Comparison of ENCODE assay signal across 1 cellular context in the genomic region with DNA sequence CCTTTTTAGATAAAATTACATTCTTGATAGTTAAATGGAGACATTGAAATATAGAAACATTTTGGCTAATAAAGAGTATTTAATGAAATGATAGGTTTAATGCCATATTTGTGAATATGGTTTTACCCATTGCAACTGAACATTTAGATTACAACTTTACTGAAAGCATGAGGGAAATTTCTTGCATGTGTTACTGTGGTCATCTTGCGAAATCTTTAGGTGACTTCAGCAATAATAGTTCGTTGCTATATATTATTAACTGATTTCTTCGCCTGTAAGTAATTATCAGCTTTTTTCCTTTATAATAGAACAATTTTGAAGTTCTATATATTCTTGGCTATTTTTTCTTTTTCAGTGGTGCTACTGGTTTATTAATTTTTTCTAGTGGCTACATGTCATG.
TF ChIP-seq lines count a peak whose summit lies in the region.

No MANE protein-coding gene starts in this region.

TF ChIP-seq in HepG2, 621 proteins besides CTCF, POLR2A, EP300 and RAD21 (continued from another document):
- TF ChIP-seq, protein P1, sequence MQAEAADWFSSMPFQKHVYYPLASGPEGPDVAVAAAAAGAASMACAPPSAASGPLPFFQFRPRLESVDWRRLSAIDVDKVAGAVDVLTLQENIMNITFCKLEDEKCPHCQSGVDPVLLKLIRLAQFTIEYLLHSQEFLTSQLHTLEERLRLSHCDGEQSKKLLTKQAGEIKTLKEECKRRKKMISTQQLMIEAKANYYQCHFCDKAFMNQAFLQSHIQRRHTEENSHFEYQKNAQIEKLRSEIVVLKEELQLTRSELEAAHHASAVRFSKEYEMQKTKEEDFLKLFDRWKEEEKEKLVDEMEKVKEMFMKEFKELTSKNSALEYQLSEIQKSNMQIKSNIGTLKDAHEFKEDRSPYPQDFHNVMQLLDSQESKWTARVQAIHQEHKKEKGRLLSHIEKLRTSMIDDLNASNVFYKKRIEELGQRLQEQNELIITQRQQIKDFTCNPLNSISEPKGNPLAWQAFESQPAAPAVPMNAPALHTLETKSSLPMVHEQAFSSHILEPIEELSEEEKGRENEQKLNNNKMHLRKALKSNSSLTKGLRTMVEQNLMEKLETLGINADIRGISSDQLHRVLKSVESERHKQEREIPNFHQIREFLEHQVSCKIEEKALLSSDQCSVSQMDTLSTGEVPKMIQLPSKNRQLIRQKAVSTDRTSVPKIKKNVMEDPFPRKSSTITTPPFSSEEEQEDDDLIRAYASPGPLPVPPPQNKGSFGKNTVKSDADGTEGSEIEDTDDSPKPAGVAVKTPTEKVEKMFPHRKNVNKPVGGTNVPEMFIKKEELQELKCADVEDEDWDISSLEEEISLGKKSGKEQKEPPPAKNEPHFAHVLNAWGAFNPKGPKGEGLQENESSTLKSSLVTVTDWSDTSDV (CRISPR knock-in tag; IDR thresholded peaks at IDR 0.05) = no peak
- TF ChIP-seq ARNT (IDR thresholded peaks at IDR 0.05) (no peak), KIAA2018 (CRISPR knock-in tag; IDR thresholded peaks at IDR 0.05; ENCODE audit: borderline replicate concordance) (no peak), FOXA1 (IDR thresholded peaks at IDR 0.05) (no peak), FOXA1 (CRISPR knock-in tag; IDR thresholded peaks at IDR 0.05) (no peak), PRDM15 (CRISPR knock-in tag; IDR thresholded peaks at IDR 0.05) (no peak), SOX13 (IDR thresholded peaks at IDR 0.05) (no peak), SOX13 (CRISPR knock-in tag; conservative IDR thresholded peaks at IDR 0.05 in 1 of 2, IDR thresholded peaks at IDR 0.05 in 1 of 2) (no peak), CBX5 (CRISPR knock-in tag; IDR thresholded peaks at IDR 0.05; ENCODE audit: borderline replicate concordance) (no peak)
TF ChIP-seq in HepG2: peak in this region for 2.
